In genomic region chr3:149641011-149641728, GRCh38 we compare ENCODE assay signal across 1 cellular context.
TF ChIP-seq lines count a peak whose summit lies in the region.

No MANE protein-coding gene starts in this region.

TF ChIP-seq in HepG2, 621 proteins besides CTCF, POLR2A, EP300 and RAD21 (continued from another document):
- TF ChIP-seq FOXO4 (CRISPR knock-in tag; conservative IDR thresholded peaks at IDR 0.05): no peak
- peak; percentile 54; the same call in 1 of the 2 replicates for TF ChIP-seq SIX4 (CRISPR knock-in tag; IDR thresholded peaks at IDR 0.05)
- no peak for TF ChIP-seq NR0B2 (CRISPR knock-in tag; IDR thresholded peaks at IDR 0.05)
- 0 out of 2 replicates have a peak, but pooled peaks have one; percentile 13 for TF ChIP-seq HBP1 (CRISPR knock-in tag; IDR thresholded peaks at IDR 0.05; ENCODE audit: low read depth)
- TF ChIP-seq REXO4 (CRISPR knock-in tag; IDR thresholded peaks at IDR 0.05; ENCODE audit: borderline replicate concordance): no peak
- TF ChIP-seq ZNF766 (CRISPR knock-in tag; IDR thresholded peaks at IDR 0.05; ENCODE audit: borderline replicate concordance): no peak
- no peak for TF ChIP-seq PAX8 (CRISPR knock-in tag; IDR thresholded peaks at IDR 0.05; ENCODE audit: borderline replicate concordance)
- 0 out of 2 replicates have a peak, but pooled peaks have one; percentile 45 for TF ChIP-seq TSC22D2 (CRISPR knock-in tag; IDR thresholded peaks at IDR 0.05; ENCODE audit: borderline replicate concordance)
- no peak for TF ChIP-seq AHDC1 (CRISPR knock-in tag; IDR thresholded peaks at IDR 0.05; ENCODE audit: borderline replicate concordance)
- peak; percentile 79 for TF ChIP-seq TBX2 (CRISPR knock-in tag; IDR thresholded peaks at IDR 0.05; ENCODE audit: borderline replicate concordance)
- no peak for TF ChIP-seq FUBP1 (CRISPR knock-in tag; IDR thresholded peaks at IDR 0.05; ENCODE audit: borderline replicate concordance)
- TF ChIP-seq TCF7L2 (IDR thresholded peaks at IDR 0.05; ENCODE audit: low read depth, low read length): peak; percentile 11; the same call in 1 of the 2 replicates
- TF ChIP-seq ZNF580 (CRISPR knock-in tag; IDR thresholded peaks at IDR 0.05; ENCODE audit: borderline replicate concordance, low read depth): 0 out of 2 replicates have a peak, but pooled peaks have one; percentile 14
- TF ChIP-seq MBD4 (IDR thresholded peaks at IDR 0.05; ENCODE audit: borderline replicate concordance, low read length): peak; percentile 31; the same call in 1 of the 2 replicates
- TF ChIP-seq FOSL1 (CRISPR knock-in tag; IDR thresholded peaks at IDR 0.05; ENCODE audit: borderline replicate concordance): no peak
- no peak for TF ChIP-seq E2F5 (CRISPR knock-in tag; conservative IDR thresholded peaks at IDR 0.05)
- no peak for TF ChIP-seq ZNF503 (CRISPR knock-in tag; IDR thresholded peaks at IDR 0.05)
- no peak for TF ChIP-seq FOXA1 (IDR thresholded peaks at IDR 0.05)
- TF ChIP-seq FOXA1 (CRISPR knock-in tag; IDR thresholded peaks at IDR 0.05): 0 out of 2 replicates have a peak, but pooled peaks have one; percentile 7
- TF ChIP-seq ZNF138 (CRISPR knock-in tag; IDR thresholded peaks at IDR 0.05; ENCODE audit: low read depth): no peak
- TF ChIP-seq SRY (CRISPR knock-in tag; IDR thresholded peaks at IDR 0.05): no peak
- TF ChIP-seq ZNF550 (CRISPR knock-in tag; IDR thresholded peaks at IDR 0.05; ENCODE audit: borderline replicate concordance): no peak
- no peak for TF ChIP-seq HMG20B (CRISPR knock-in tag; conservative IDR thresholded peaks at IDR 0.05)
- TF ChIP-seq YEATS2 (CRISPR knock-in tag; IDR thresholded peaks at IDR 0.05; ENCODE audit: borderline replicate concordance): no peak
- no peak for TF ChIP-seq FOXJ3 (CRISPR knock-in tag; IDR thresholded peaks at IDR 0.05; ENCODE audit: borderline replicate concordance)
- TF ChIP-seq PHF21A (CRISPR knock-in tag; IDR thresholded peaks at IDR 0.05): peak; percentile 64; the same call in 1 of the 2 replicates
- peak; percentile 20 for TF ChIP-seq ASH2L (IDR thresholded peaks at IDR 0.05; ENCODE audit: insufficient read length, low read depth, low read length)
- TF ChIP-seq SSRP1 (CRISPR knock-in tag; IDR thresholded peaks at IDR 0.05): peak; percentile 28; the same call in 1 of the 2 replicates
- TF ChIP-seq TOE1 (CRISPR knock-in tag; IDR thresholded peaks at IDR 0.05): 0 out of 2 replicates have a peak, but pooled peaks have one; percentile 40
- no peak for TF ChIP-seq TAF15 (IDR thresholded peaks at IDR 0.05; ENCODE audit: low read depth, low read length, poor library complexity, severe bottlenecking)
